ENCODE assay signal across 22 cellular contexts in genomic region chr19:35478794-35479193, GRCh38. TPM values are rescaled to one million over a fixed set of nuclear protein-coding genes. Genes with fewer than 3 reads are reported as not detected.
A peak's percentile ranks its signal among the peaks of the same experiment; 100 is the strongest.
DNase-seq lines count a peak whose midpoint lies in the region; ATAC-seq and TF ChIP-seq lines count a peak whose summit lies in the region.
"Had no signal": no experiment of that assay in that cellular context is flagged by ENCODE, and none has a peak within 500 bp of the region (broad histone marks: within the 10 kb centered on the region; RNA-seq: fewer than 3 reads in every experiment).

No MANE protein-coding gene starts in this region.

- no peak for ATAC-seq in psoas muscle
- ATAC-seq: Right ventricle myocardium inferior had no signal

- no peak for TF ChIP-seq CTCF in parathyroid adenoma (IDR thresholded peaks at IDR 0.05)
- TF ChIP-seq CTCF in psoas muscle (IDR thresholded peaks at IDR 0.05) = no peak

- no peaks in the 10 kb centered on the region for H3K9me3 ChIP-seq in parathyroid adenoma (ENCODE audit: control insufficient read depth, low read length)
- no peaks in the 10 kb centered on the region for H3K9me3 ChIP-seq in psoas muscle
- H3K9me3 ChIP-seq: SJSA1 had no signal

- peak overlapping the region; percentile 62 for H2AFZ ChIP-seq in parathyroid adenoma
- H2AFZ ChIP-seq: GM23248 had no signal

- H3K27ac ChIP-seq in parathyroid adenoma (peak overlapping the region; percentile 69), psoas muscle (no peak overlapping the region)
- H3K27ac ChIP-seq: GM23248, HL-60, SJSA1 had no signal

- H3K79me2 ChIP-seq in parathyroid adenoma = no peaks in the 10 kb centered on the region

- peak overlapping the region; percentile 42 for H3K4me2 ChIP-seq in parathyroid adenoma (ENCODE audit: low read length)

- H3K4me1 ChIP-seq in parathyroid adenoma = peaks cover 12% of the 10 kb centered on the region
- no peaks in the 10 kb centered on the region for H3K4me1 ChIP-seq in psoas muscle
- H3K4me1 ChIP-seq: SJSA1 had no signal

- no peak overlapping the region for H3K9ac ChIP-seq in parathyroid adenoma
- H3K9ac ChIP-seq: GM23248 had no signal

- H3K36me3 ChIP-seq in parathyroid adenoma (ENCODE audit: control insufficient read depth, insufficient read depth, low read length) = no peaks in the 10 kb centered on the region
- H3K36me3 ChIP-seq in psoas muscle (ENCODE audit: insufficient read depth in 1 of 2, low read depth in 1 of 2) = no peaks in the 10 kb centered on the region
- H3K36me3 ChIP-seq: SJSA1 had no signal

- 78 to 83% (median 79%) methylated on average over 9 of the region's 9 CpGs for WGBS in psoas muscle, 3 donors

- H3K4me3 ChIP-seq in parathyroid adenoma (ENCODE audit: low read depth, low read length) = peak overlapping the region; percentile 25
- no peak overlapping the region for H3K4me3 ChIP-seq in psoas muscle
- H3K4me3 ChIP-seq: GM23248, SJSA1 had no signal

- H3K27me3 ChIP-seq in parathyroid adenoma (ENCODE audit: control insufficient read depth, insufficient read depth, low read length) (no peaks in the 10 kb centered on the region), psoas muscle (ENCODE audit: insufficient read depth in 3 of 3, low read length in 2 of 3) (no peaks in the 10 kb centered on the region)
- H3K27me3 ChIP-seq: SJSA1 had no signal

- intact Hi-C loops in psoas muscle (cut with DNase I) = no loop called here

- peak; percentile 3 for DNase-seq in NCI-H2171 treated with DMSO at 0.1 percent for 48 hours (lab: John Stamatoyannopoulos, UW)
- no peak for DNase-seq in NCI-H2171 (lab: John Stamatoyannopoulos, UW)
- DNase-seq in DMS79 (lab: John Stamatoyannopoulos, UW) = peak; percentile 26
- peak; percentile 69 for DNase-seq in NCI-H69 (lab: John Stamatoyannopoulos, UW)
- no peak for DNase-seq in middle frontal gyrus (ENCODE audit: extremely low spot score, low spot score)
- DNase-seq in activated naive CD4-positive, alpha-beta T cell treated with Interleukin-2 at 50 U/mL for 16 hours = no peak
- no peak for DNase-seq in psoas muscle
- DNase-seq: CD4-positive, CD25-positive, alpha-beta regulatory T cell; DND-41; GM23248; HCEC 1CT; KBM-7; MM.1S; NCI-H2227 treated with DMSO at 0.1 percent for 48 hours; OCI-M1 had no signal

RNA-seq across cellular contexts. Expression of gene KRTDAP, which starts 11.5 kb away (rescaled TPM):
- not detected for total RNA-seq in psoas muscle
- not detected for polyA plus RNA-seq in psoas muscle
- total RNA-seq: A673; CD4-positive, CD25-positive, alpha-beta regulatory T cell; GM23248; HT-29; Right ventricle myocardium inferior; SJSA1 had no signal
- polyA plus RNA-seq: BJ; CD4-positive, CD25-positive, alpha-beta regulatory T cell; GM23248 had no signal

RNA-seq across cellular contexts. Expression of gene FFAR2, which starts 30.7 kb away (rescaled TPM):
- total RNA-seq in psoas muscle = under 1 TPM in 3 of 4 donors, not detected in 1; 0.13 to 0.47 (median 0.41) TPM
- polyA plus RNA-seq in psoas muscle = under 1 TPM; 0.07 to 0.16 (median 0.08) TPM
- total RNA-seq: A673; CD4-positive, CD25-positive, alpha-beta regulatory T cell; GM23248; SJSA1 had no signal
- polyA plus RNA-seq: BJ; CD4-positive, CD25-positive, alpha-beta regulatory T cell; GM23248 had no signal

RNA-seq across cellular contexts. Expression of gene DMKN, which starts 34.7 kb away (rescaled TPM):
- under 1 TPM in 3 of 4 donors, not detected in 1; 0.44 to 0.63 (median 0.45) TPM for total RNA-seq in psoas muscle
- polyA plus RNA-seq in psoas muscle = under 1 TPM; 0.21 to 0.77 (median 0.73) TPM
- total RNA-seq: A673; CD4-positive, CD25-positive, alpha-beta regulatory T cell; SJSA1 had no signal

RNA-seq across cellular contexts. Expression of gene SBSN, which starts 49.3 kb away (rescaled TPM):
- not detected for total RNA-seq in psoas muscle
- polyA plus RNA-seq in psoas muscle = under 1 TPM in 1 of 3 donors, not detected in 2; 0.09 TPM
- total RNA-seq: A673; CD4-positive, CD25-positive, alpha-beta regulatory T cell; HT-29; Right ventricle myocardium inferior; SJSA1 had no signal
- polyA plus RNA-seq: CD4-positive, CD25-positive, alpha-beta regulatory T cell had no signal

RNA-seq across cellular contexts. Expression of gene GAPDHS, which starts 54.5 kb away (rescaled TPM):
- total RNA-seq in psoas muscle = not detected
- not detected for polyA plus RNA-seq in psoas muscle
- total RNA-seq: A673; CD4-positive, CD25-positive, alpha-beta regulatory T cell; GM23248; HT-29; Right ventricle myocardium inferior; SJSA1 had no signal
- polyA plus RNA-seq: BJ; CD4-positive, CD25-positive, alpha-beta regulatory T cell; GM23248 had no signal

Comparison
In these comparisons a context has a peak if more than half of its experiments do, and no peak if none do; other contexts are left out.
1. DNase-seq: peak in NCI-H2171 treated with DMSO at 0.1 percent for 48 hours (single experiment), DMS79 (single experiment) and NCI-H69 (single experiment); none in NCI-H2171 (single experiment), middle frontal gyrus (single experiment), activated naive CD4-positive, alpha-beta T cell treated with Interleukin-2 at 50 U/mL for 16 hours (single experiment) and psoas muscle (0 of 2).